6 cellular contexts compared by ENCODE assay signal in the genomic region with DNA sequence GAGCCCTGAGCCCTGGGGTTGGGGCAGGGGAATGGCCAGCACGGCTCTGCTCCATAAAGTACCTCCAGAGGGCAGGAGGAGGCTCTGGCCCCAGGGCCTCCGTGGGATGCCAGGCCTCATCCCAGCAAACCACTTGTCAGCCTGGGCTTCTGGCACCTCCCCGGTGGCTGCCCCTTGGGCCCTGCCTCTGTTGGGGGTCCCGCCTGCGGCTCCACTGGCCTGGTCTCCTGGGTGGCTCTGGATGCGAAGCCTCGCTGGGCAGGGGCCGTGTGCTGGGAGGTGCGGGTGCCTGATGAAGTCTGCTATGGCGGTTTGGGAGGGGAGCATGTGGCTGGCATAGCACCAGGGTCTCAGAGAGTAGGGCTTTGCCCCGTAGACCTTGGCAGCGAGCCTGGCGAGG.
"Had no signal": no experiment of that assay in that cellular context is flagged by ENCODE, and none has a peak within 500 bp of the region (broad histone marks: within the 10 kb centered on the region; RNA-seq: fewer than 3 reads in every experiment).

No MANE protein-coding gene starts in this region.

- FAIRE-seq: HTR-8/SVneo had no signal

- H3K27ac ChIP-seq: GM23248 had no signal

- H3K9ac ChIP-seq: GM23248 had no signal

- H2AFZ ChIP-seq: GM23248 had no signal

- DNase-seq: GM23248, GOT3, H9, KG1 had no signal

- ATAC-seq: HCT116 had no signal

- H3K4me3 ChIP-seq: GM23248 had no signal
